ENCODE assay signal across 26 cellular contexts in genomic region chrX:69100478-69100877, GRCh38.
"Had no signal": no experiment of that assay in that cellular context is flagged by ENCODE, and none has a peak within 500 bp of the region (broad histone marks: within the 10 kb centered on the region; RNA-seq: fewer than 3 reads in every experiment).

No MANE protein-coding gene starts in this region.

- H3K36me3 Mint-ChIP-seq: immature natural killer cell; memory B cell; naive thymus-derived CD8-positive, alpha-beta T cell; stimulated activated memory B cell treated with anti-CD40 and anti-IgM and Interleukin-4, amounts not matched to agents 10 μg/mL and 1 μg/mL and 100 μg/mL, for 72 hours had no signal

- H3K4me2 ChIP-seq: smooth muscle cell had no signal

- H3K4me1 ChIP-seq: heart left ventricle, left ventricle myocardium inferior, right atrium auricular region, right lobe of liver, testis, thyroid gland, transverse colon, upper lobe of right lung had no signal

- H3K27me3 Mint-ChIP-seq: naive thymus-derived CD8-positive, alpha-beta T cell; progenitor cell of endocrine pancreas; stimulated activated memory B cell treated with anti-CD40 and anti-IgM and Interleukin-4, amounts not matched to agents 10 μg/mL and 1 μg/mL and 100 μg/mL, for 72 hours; stimulated activated naive CD8-positive, alpha-beta T cell treated with anti-CD3 and anti-CD28 coated beads, Interleukin-15, amount 100 ng/mL, for 72 hours had no signal

- H3K27ac Mint-ChIP-seq: immature natural killer cell; memory B cell; naive thymus-derived CD8-positive, alpha-beta T cell; nephron; progenitor cell of endocrine pancreas; stimulated activated memory B cell treated with anti-CD40 and anti-IgM and Interleukin-4, amounts not matched to agents 10 μg/mL and 1 μg/mL and 100 μg/mL, for 72 hours; stimulated activated naive CD8-positive, alpha-beta T cell treated with anti-CD3 and anti-CD28 coated beads, Interleukin-15, amount 100 ng/mL, for 72 hours had no signal

- H3K4me3 Mint-ChIP-seq: immature natural killer cell; memory B cell; naive thymus-derived CD8-positive, alpha-beta T cell; nephron; neural crest cell; stimulated activated memory B cell treated with anti-CD40 and anti-IgM and Interleukin-4, amounts not matched to agents 10 μg/mL and 1 μg/mL and 100 μg/mL, for 72 hours; stimulated activated naive CD8-positive, alpha-beta T cell treated with anti-CD3 and anti-CD28 coated beads, Interleukin-15, amount 100 ng/mL, for 72 hours had no signal

- H3K9me3 Mint-ChIP-seq: immature natural killer cell; memory B cell; naive thymus-derived CD8-positive, alpha-beta T cell; neural crest cell; stimulated activated memory B cell treated with anti-CD40 and anti-IgM and Interleukin-4, amounts not matched to agents 10 μg/mL and 1 μg/mL and 100 μg/mL, for 72 hours; stimulated activated naive CD8-positive, alpha-beta T cell treated with anti-CD3 and anti-CD28 coated beads, Interleukin-15, amount 100 ng/mL, for 72 hours had no signal

- H3K4me3 ChIP-seq: heart left ventricle, left ventricle myocardium inferior, lung, right atrium auricular region, right lobe of liver, smooth muscle cell, testis, thyroid gland, transverse colon, upper lobe of right lung had no signal

- H3K9me3 ChIP-seq: heart left ventricle, left ventricle myocardium inferior, right atrium auricular region, right lobe of liver, testis, thyroid gland, transverse colon, upper lobe of right lung had no signal

- H3K27me3 ChIP-seq: right atrium auricular region, right lobe of liver, testis, thyroid gland, transverse colon, upper lobe of right lung had no signal

- DNase-seq: heart left ventricle; hypothalamus; immature natural killer cell; left ventricle myocardium inferior; naive thymus-derived CD8-positive, alpha-beta T cell; nucleus accumbens; right lobe of liver; stimulated activated CD4-positive, alpha-beta T cell treated with anti-CD3 and anti-CD28 coated beads, Interleukin-1b, Interleukin-23, amount 100 ng/mL, for 48 hours; stimulated activated CD4-positive, alpha-beta T cell treated with anti-CD3 and anti-CD28 coated beads, Interleukin-2, amount 100 ng/mL, for 48 hours; stimulated activated CD4-positive, alpha-beta T cell treated with anti-CD3 and anti-CD28 coated beads, Interleukin-4, amount 100 ng/mL, for 4 hours; stimulated activated CD8-positive, alpha-beta memory T cell treated with anti-CD3 and anti-CD28 coated beads, Interleukin-4, amount 100 ng/mL, for 48 hours; stimulated activated naive CD4-positive, alpha-beta T cell treated with Interleukin-2 at 50 U/mL for 16 hours; stimulated activated naive CD8-positive, alpha-beta T cell treated with anti-CD3 and anti-CD28 coated beads, Interleukin-15, amount 100 ng/mL, for 72 hours; substantia nigra; testis; thyroid gland; transverse colon; upper lobe of right lung had no signal

- H3K36me3 ChIP-seq: heart left ventricle, left ventricle myocardium inferior, right atrium auricular region, right lobe of liver, thyroid gland, transverse colon, upper lobe of right lung had no signal

- H3K27ac ChIP-seq: heart left ventricle, left ventricle myocardium inferior, right atrium auricular region, right lobe of liver, testis, thyroid gland, transverse colon, upper lobe of right lung had no signal

- H3K4me1 Mint-ChIP-seq: immature natural killer cell; memory B cell; naive thymus-derived CD8-positive, alpha-beta T cell; stimulated activated memory B cell treated with anti-CD40 and anti-IgM and Interleukin-4, amounts not matched to agents 10 μg/mL and 1 μg/mL and 100 μg/mL, for 72 hours; stimulated activated naive CD8-positive, alpha-beta T cell treated with anti-CD3 and anti-CD28 coated beads, Interleukin-15, amount 100 ng/mL, for 72 hours had no signal
